ENCODE assay signal across 16 cellular contexts in the genomic region with DNA sequence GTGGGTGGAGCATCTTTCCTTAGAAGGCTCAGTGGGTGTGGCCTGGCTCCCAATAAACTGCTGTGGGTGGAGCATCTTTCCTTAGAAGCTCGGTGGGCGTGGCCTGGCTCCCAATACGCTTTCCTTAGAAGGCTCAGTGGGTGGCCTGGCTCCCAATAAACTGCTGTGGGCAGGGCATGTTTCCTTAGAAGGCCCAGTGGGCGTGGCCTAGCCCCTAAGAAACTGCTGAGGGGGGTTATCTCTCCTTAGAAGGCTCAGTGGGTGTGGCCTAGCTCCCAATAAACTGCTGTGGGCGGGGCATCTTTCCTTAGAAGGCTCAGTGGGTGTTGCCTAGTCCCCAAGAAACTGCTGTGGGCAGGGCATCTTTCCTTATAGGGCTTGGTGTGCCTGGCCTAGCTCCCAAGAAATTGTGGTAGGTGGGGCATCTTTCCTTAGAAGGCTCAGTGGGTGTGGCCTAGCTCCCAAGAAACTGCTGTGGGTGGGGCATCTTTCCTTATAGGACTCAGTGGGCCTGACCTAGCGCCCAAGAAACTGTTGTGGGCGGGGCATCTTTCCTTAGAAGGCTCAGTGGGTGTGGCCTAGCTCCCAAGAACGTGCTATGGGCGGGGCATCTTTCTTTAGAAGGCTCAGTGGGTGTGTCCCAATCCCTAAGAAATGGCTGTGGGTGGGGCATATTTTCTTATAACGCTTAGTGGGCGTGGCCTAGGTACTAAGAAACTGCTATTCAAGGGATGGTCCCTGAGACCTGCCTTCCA. TPM values are rescaled to one million over a fixed set of nuclear protein-coding genes. Genes with fewer than 3 reads are reported as not detected.
DNase-seq lines count a peak whose midpoint lies in the region; ATAC-seq lines count a peak whose summit lies in the region.
"Had no signal": no experiment of that assay in that cellular context is flagged by ENCODE, and none has a peak within 500 bp of the region (broad histone marks: within the 10 kb centered on the region; RNA-seq: fewer than 3 reads in every experiment).

No MANE protein-coding gene starts in this region.

- H3K4me3 Mint-ChIP-seq in IgD-negative memory B cell = peak overlapping the region in 2 of 4 donors; percentile 23 to 63
- peak overlapping the region in 1 of 8 donors; percentile 63 for H3K4me3 Mint-ChIP-seq in naive B cell
- H3K4me3 Mint-ChIP-seq: activated T-cell treated with anti-CD3 and anti-CD28 coated beads, Interleukin-2, amount 50 U/mL, for 72 hours had no signal

- DNase-seq in NCI-H748 (lab: John Stamatoyannopoulos, UW; ENCODE audit: unreplicated experiment) (peak; percentile 2), NCI-H748 treated with DMSO at 0.1 percent for 48 hours (lab: John Stamatoyannopoulos, UW) (no peak), SW480 (ENCODE audit: low spot score) (peak; percentile 31), naive B cell (no peak), hepatic stellate cell (ENCODE audit: low spot score) (no peak), head of caudate nucleus (no peak)
- DNase-seq: activated T-cell treated with anti-CD3 and anti-CD28 coated beads, Interleukin-2, amount 50 U/mL, for 72 hours; aorta; Calu3; cortex of kidney; NCI-H1048; stimulated activated CD4-positive, alpha-beta T cell treated with anti-CD3 and anti-CD28 coated beads, Interleukin-2, amount 100 ng/mL, for 24 hours; upper lobe of right lung had no signal

- H3K27me3 Mint-ChIP-seq in IgD-negative memory B cell (no peaks in the 10 kb centered on the region), naive B cell (no peaks in the 10 kb centered on the region)

- ATAC-seq in naive B cell (ENCODE audit: low read depth in 2 of 2) (no peak), GM18870 (IDR thresholded peaks at IDR 0.05; ENCODE audit: unreplicated experiment) (no peak)
- ATAC-seq: activated T-cell treated with anti-CD3 and anti-CD28 coated beads, Interleukin-2, amount 50 U/mL, for 72 hours; upper lobe of right lung had no signal

- H3K27ac Mint-ChIP-seq in IgD-negative memory B cell (peak overlapping the region; percentile 10 to 93 (median 67)), naive B cell (peak overlapping the region in 5 of 6 donors; percentile 13 to 76 (median 63))
- H3K27ac Mint-ChIP-seq: activated T-cell treated with anti-CD3 and anti-CD28 coated beads, Interleukin-2, amount 50 U/mL, for 72 hours had no signal

- no peaks in the 10 kb centered on the region for H3K9me3 Mint-ChIP-seq in IgD-negative memory B cell
- H3K9me3 Mint-ChIP-seq in naive B cell = no peaks in the 10 kb centered on the region
- H3K9me3 Mint-ChIP-seq: activated T-cell treated with anti-CD3 and anti-CD28 coated beads, Interleukin-2, amount 50 U/mL, for 72 hours had no signal

- peaks cover 26% of the 10 kb centered on the region for H3K36me3 Mint-ChIP-seq in IgD-negative memory B cell
- peaks cover 11 to 25% of the 10 kb centered on the region in 2 donors for H3K36me3 Mint-ChIP-seq in naive B cell

- intact Hi-C loops in head of caudate nucleus (cut with DNase I) = no loop called here

- peaks cover 33 to 35% (median 34%) of the 10 kb centered on the region in 3 donors for H3K4me1 Mint-ChIP-seq in IgD-negative memory B cell
- peaks cover 24 to 52% (median 49%) of the 10 kb centered on the region in 3 donors for H3K4me1 Mint-ChIP-seq in naive B cell

RNA-seq across cellular contexts. Expression of gene HSH2D, which starts 10.3 kb away (rescaled TPM):
- polyA plus RNA-seq in IgD-negative memory B cell (122 TPM), naive B cell (ENCODE audit: low read depth in 6 of 6) (10 to 100 TPM; 25.7 to 53.2 (median 40.1) TPM)

RNA-seq across cellular contexts. Expression of gene CIB3, which starts 19.6 kb away (rescaled TPM):
- polyA plus RNA-seq in IgD-negative memory B cell (not detected), naive B cell (ENCODE audit: low read depth in 6 of 6) (not detected)
- polyA plus RNA-seq: A549 had no signal

RNA-seq across cellular contexts. Expression of gene FAM32A, which starts 31.5 kb away (rescaled TPM):
- polyA plus RNA-seq in IgD-negative memory B cell (123 TPM), naive B cell (ENCODE audit: low read depth in 6 of 6) (100 to 1,000 TPM; 123 to 235 (median 155) TPM)

RNA-seq across cellular contexts. Expression of gene RAB8A, which starts 42.1 kb away (rescaled TPM):
- polyA plus RNA-seq in IgD-negative memory B cell (132 TPM), naive B cell (ENCODE audit: low read depth in 6 of 6) (100 to 1,000 TPM in 5 of 6 donors, 10 to 100 TPM in 1; 98.8 to 134 (median 112) TPM)

RNA-seq across cellular contexts. Expression of gene AP1M1, which starts 44.0 kb away (rescaled TPM):
- polyA plus RNA-seq in IgD-negative memory B cell (130 TPM), naive B cell (ENCODE audit: low read depth in 6 of 6) (100 to 1,000 TPM; 121 to 135 (median 122) TPM)

Comparison
In these comparisons a context has a peak if more than half of its experiments do, and no peak if none do; other contexts are left out.
1. DNase-seq: peak in NCI-H748 (single experiment) and SW480 (single experiment); none in NCI-H748 treated with DMSO at 0.1 percent for 48 hours (single experiment), naive B cell (single experiment), hepatic stellate cell (single experiment) and head of caudate nucleus (0 of 42).